Comparison of ENCODE assay signal across 27 cellular contexts in the genomic region with DNA sequence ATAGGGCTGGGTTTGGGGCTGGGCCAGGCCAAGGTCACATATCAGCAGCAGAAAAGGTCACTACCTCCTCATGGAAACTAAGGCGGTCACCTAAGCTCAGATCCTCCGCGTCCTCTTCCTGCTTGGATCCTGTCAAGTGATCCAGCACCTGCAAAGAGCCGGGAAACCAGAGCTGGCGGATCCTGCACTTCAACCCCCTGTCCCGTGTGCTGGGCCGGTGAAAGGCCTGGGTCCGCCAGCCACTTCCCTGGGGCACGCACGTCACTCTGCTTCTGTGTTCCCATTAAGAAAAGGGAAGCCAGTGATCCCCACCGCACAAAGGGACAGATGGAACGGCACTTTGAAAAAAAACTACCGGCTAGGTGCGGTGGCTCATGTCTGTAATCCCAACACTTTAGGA.
DNase-seq lines count a peak whose midpoint lies in the region; ATAC-seq and TF ChIP-seq lines count a peak whose summit lies in the region.
"Had no signal": no experiment of that assay in that cellular context is flagged by ENCODE, and none has a peak within 500 bp of the region (broad histone marks: within the 10 kb centered on the region; RNA-seq: fewer than 3 reads in every experiment).

No MANE protein-coding gene starts in this region.

- H3K4me3 ChIP-seq in NT2/D1 (ENCODE audit: insufficient read length, low read depth) (no peak overlapping the region), esophagus squamous epithelium (no peak overlapping the region), trophoblast cell (ENCODE audit: low read depth, low read length) (no peak overlapping the region)
- H3K4me3 ChIP-seq: mucosa of descending colon, PC-9, right lobe of liver had no signal

- H3K27ac ChIP-seq in esophagus squamous epithelium: peak overlapping the region; percentile 0 to 61 (median 51)
- no peak overlapping the region for H3K27ac ChIP-seq in trophoblast cell (ENCODE audit: low read depth, low read length)
- H3K27ac ChIP-seq: PC-9, right lobe of liver had no signal

- H2BK12ac ChIP-seq in trophoblast cell (ENCODE audit: low read length): no peak overlapping the region

- intact Hi-C loops in esophagus squamous epithelium (cut with DNase I) (no loop called here), sciatic nerve (cut with DNase I) (no loop called here)

- no peaks in the 10 kb centered on the region for H3K9me3 Mint-ChIP-seq in T-helper 2 cell treated with Interferon-gamma antibody and Interleukin-4, amounts not matched to agents 5 μg/mL and 100 μg/mL, for 36 hours
- H3K9me3 Mint-ChIP-seq: activated CD4-positive, alpha-beta T cell treated with anti-CD3 and anti-CD28 coated beads, Interleukin-2, amount 10 ng/mL, durations not matched to agents 7 days and 5 days had no signal

- H3K4me2 ChIP-seq in trophoblast cell (ENCODE audit: low read length): no peak overlapping the region
- H3K4me2 ChIP-seq: PC-9 had no signal

- ATAC-seq in sciatic nerve: peak; percentile 11
- ATAC-seq in HG02798 (IDR thresholded peaks at IDR 0.05; ENCODE audit: poor library complexity, unreplicated experiment): no peak
- ATAC-seq: left colon; mucosa of descending colon; stimulated activated naive CD8-positive, alpha-beta T cell treated with anti-CD3 and anti-CD28 coated beads, Interleukin-15, Interleukin-2, amounts not matched to agents 100 U/mL and 50 U/mL, for 24 hours had no signal

- H3K4me1 ChIP-seq in NT2/D1 (ENCODE audit: insufficient read depth, insufficient read length): peaks cover 15% of the 10 kb centered on the region
- peaks cover 38 to 98% (median 61%) of the 10 kb centered on the region in 3 donors for H3K4me1 ChIP-seq in esophagus squamous epithelium
- peaks cover 15 to 20% of the 10 kb centered on the region in 2 experiments for H3K4me1 ChIP-seq in trophoblast cell (ENCODE audit: control insufficient read depth in 1 of 2, insufficient read depth in 2 of 2, low read length in 2 of 2)

- no peak overlapping the region for H2BK5ac ChIP-seq in trophoblast cell (ENCODE audit: low read depth, low read length, poor library complexity)

- peaks cover 4% of the 10 kb centered on the region for H3K36me3 Mint-ChIP-seq in T-helper 2 cell treated with Interferon-gamma antibody and Interleukin-4, amounts not matched to agents 5 μg/mL and 100 μg/mL, for 36 hours (ENCODE audit: low read depth)

- H3K36me3 ChIP-seq in NT2/D1 (ENCODE audit: insufficient read depth, insufficient read length, low read length): peaks cover 55% of the 10 kb centered on the region
- H3K36me3 ChIP-seq in esophagus squamous epithelium: peaks cover 0 to 59% (median 22%) of the 10 kb centered on the region in 3 donors
- H3K36me3 ChIP-seq in trophoblast cell (ENCODE audit: control insufficient read depth in 1 of 2, insufficient read depth in 2 of 2, low read length in 2 of 2): peaks cover 16 to 32% of the 10 kb centered on the region in 2 experiments
- H3K36me3 ChIP-seq: right lobe of liver had no signal

- H3K9me3 ChIP-seq in NT2/D1 (ENCODE audit: insufficient read depth, low read length) (no peaks in the 10 kb centered on the region), esophagus squamous epithelium (no peaks in the 10 kb centered on the region), trophoblast cell (ENCODE audit: insufficient read depth, low read depth, low read length) (peaks cover 3% of the 10 kb centered on the region)
- H3K9me3 ChIP-seq: mucosa of descending colon, right lobe of liver had no signal

- H3K23ac ChIP-seq in trophoblast cell (ENCODE audit: low read length): no peak overlapping the region

- H3K79me1 ChIP-seq in trophoblast cell (ENCODE audit: low read length): peaks cover 14% of the 10 kb centered on the region

- peaks cover 23% of the 10 kb centered on the region for H3K4me1 Mint-ChIP-seq in T-helper 2 cell treated with Interferon-gamma antibody and Interleukin-4, amounts not matched to agents 5 μg/mL and 100 μg/mL, for 36 hours (ENCODE audit: low read depth)

- no peaks in the 10 kb centered on the region for H3K27me3 Mint-ChIP-seq in T-helper 2 cell treated with Interferon-gamma antibody and Interleukin-4, amounts not matched to agents 5 μg/mL and 100 μg/mL, for 36 hours (ENCODE audit: low read depth)

- H3K14ac ChIP-seq in trophoblast cell (ENCODE audit: low read length): no peak overlapping the region

- H2AFZ ChIP-seq in trophoblast cell (ENCODE audit: insufficient read depth, low read length, poor library complexity): no peak overlapping the region
- H2AFZ ChIP-seq: PC-9 had no signal

- no peak overlapping the region for H3K4ac ChIP-seq in trophoblast cell (ENCODE audit: low read depth, low read length)

- H4K12ac ChIP-seq in trophoblast cell (ENCODE audit: low read depth, low read length): no peak overlapping the region

- TF ChIP-seq CTCF in esophagus squamous epithelium (IDR thresholded peaks at IDR 0.05): no peak

- H3K27me3 ChIP-seq in NT2/D1 (ENCODE audit: insufficient read depth, insufficient read length) (no peaks in the 10 kb centered on the region), esophagus squamous epithelium (no peaks in the 10 kb centered on the region), trophoblast cell (ENCODE audit: insufficient read depth, low read length) (no peaks in the 10 kb centered on the region)
- H3K27me3 ChIP-seq: right lobe of liver had no signal

- H3K18ac ChIP-seq in trophoblast cell (ENCODE audit: low read length): no peak overlapping the region

- no peak overlapping the region for H2AK5ac ChIP-seq in trophoblast cell (ENCODE audit: low read length)

- peak overlapping the region; percentile 28 for H3K9ac ChIP-seq in NT2/D1 (ENCODE audit: insufficient read length, low read depth)
- no peak overlapping the region for H3K9ac ChIP-seq in trophoblast cell (ENCODE audit: low read length)

- no peak overlapping the region for H3K4me3 Mint-ChIP-seq in T-helper 2 cell treated with Interferon-gamma antibody and Interleukin-4, amounts not matched to agents 5 μg/mL and 100 μg/mL, for 36 hours
- H3K4me3 Mint-ChIP-seq: activated CD4-positive, alpha-beta T cell treated with anti-CD3 and anti-CD28 coated beads, Interleukin-2, amount 10 ng/mL, durations not matched to agents 7 days and 5 days; B cell had no signal

- no peak overlapping the region for H4K8ac ChIP-seq in trophoblast cell (ENCODE audit: low read depth, low read length)

- TF ChIP-seq POLR2A in esophagus squamous epithelium (IDR thresholded peaks at IDR 0.05): no peak

- peaks cover 17% of the 10 kb centered on the region for H3K79me2 ChIP-seq in trophoblast cell (ENCODE audit: control insufficient read depth, insufficient read depth, low read length, poor library complexity)

- WGBS in esophagus squamous epithelium, 2 donors: 60% methylated on average over 2 of the region's 14 CpGs; no CpG with 5 or more reads in 1 of the 2 donors
- WGBS in trophoblast cell (ENCODE audit: extremely low coverage, insufficient coverage, insufficient read length): no CpG with 5 or more reads among the region's 14 CpGs

- no peak overlapping the region for H3K27ac Mint-ChIP-seq in T-helper 2 cell treated with Interferon-gamma antibody and Interleukin-4, amounts not matched to agents 5 μg/mL and 100 μg/mL, for 36 hours
- H3K27ac Mint-ChIP-seq: activated CD4-positive, alpha-beta T cell treated with anti-CD3 and anti-CD28 coated beads, Interleukin-2, amount 10 ng/mL, durations not matched to agents 7 days and 5 days; B cell had no signal

- DNase-seq in DMS53 (lab: John Stamatoyannopoulos, UW) (peak; percentile 48), DMS53 treated with DMSO at 0.1 percent for 48 hours (lab: John Stamatoyannopoulos, UW; ENCODE audit: unreplicated experiment) (no peak), NT2/D1 (ENCODE audit: low read depth, low spot score) (no peak), esophagus squamous epithelium (lab: John Stamatoyannopoulos, UW) (no peak), sciatic nerve (ENCODE audit: low spot score) (no peak), trophoblast cell (no peak)
- no peak for DNase-seq in T-helper 2 cell treated with Interferon-gamma antibody and Interleukin-4, amounts not matched to agents 5 μg/mL and 100 μg/mL, for 36 hours (ENCODE audit: low spot score)
- DNase-seq: 8988T; activated CD4-positive, alpha-beta T cell treated with anti-CD3 and anti-CD28 coated beads, Interleukin-2, amount 10 ng/mL, durations not matched to agents 7 days and 5 days; activated CD8-positive, alpha-beta memory T cell treated with anti-CD3 and anti-CD28 coated beads, Interleukin-2, amount 50 U/mL, for 48 hours; activated gamma-delta T cell; caudate nucleus; effector CD4-positive, alpha-beta T cell; GF-D8; glutamatergic neuron; Kasumi-1; left colon; mucosa of descending colon; NCI-H1092 treated with DMSO at 0.1 percent for 48 hours; NCI-H2107; NCI-H774; nucleus accumbens; PC-9; right lobe of liver; stimulated activated naive CD8-positive, alpha-beta T cell treated with anti-CD3 and anti-CD28 coated beads, Interleukin-15, Interleukin-2, amounts not matched to agents 100 U/mL and 50 U/mL, for 24 hours had no signal

- H4K91ac ChIP-seq in trophoblast cell (ENCODE audit: low read depth, low read length): no peak overlapping the region

- H2BK120ac ChIP-seq in trophoblast cell (ENCODE audit: insufficient read depth, low read length, poor library complexity): no peak overlapping the region
